Comparison of ENCODE assay signal across 8 cellular contexts in genomic region chr18:9474103-9474982, GRCh38. TPM values are rescaled to one million over a fixed set of nuclear protein-coding genes. Genes with fewer than 3 reads are reported as not detected.
A peak's percentile ranks its signal among the peaks of the same experiment; 100 is the strongest.
DNase-seq lines count a peak whose midpoint lies in the region; ATAC-seq and TF ChIP-seq lines count a peak whose summit lies in the region.

No MANE protein-coding gene starts in this region.

- TF ChIP-seq CTCF in AG04449 (IDR thresholded peaks at IDR 0.05; ENCODE audit: insufficient read depth, low read length, missing control alignments), result no peak

- H3K4me3 ChIP-seq in AG04449 (ENCODE audit: low read depth, low read length), result peak overlapping the region; percentile 90

- intact Hi-C loops in left colon (cut with DNase I, micrococcal nuclease), result no loop called here

- DNase-seq in AG04449 (ENCODE audit: low read depth, low spot score) (no peak), NCI-H82 (lab: John Stamatoyannopoulos, UW) (peak; percentile 90), left colon (peak; percentile 19 to 91), stromal cell of bone marrow (ENCODE audit: low read depth) (peak; percentile 59), ureter (ENCODE audit: low spot score) (no peak)
- no peak for DNase-seq in central memory CD8-positive, alpha-beta T cell (ENCODE audit: low spot score in 2 of 2)

- H3K4me1 Mint-ChIP-seq in central memory CD8-positive, alpha-beta T cell, result peaks cover 30% of the 10 kb centered on the region

- H3K4me3 Mint-ChIP-seq in central memory CD8-positive, alpha-beta T cell, result peak overlapping the region; percentile 97

- H3K27ac Mint-ChIP-seq in central memory CD8-positive, alpha-beta T cell (ENCODE audit: low read depth), result peak overlapping the region; percentile 94

- peaks cover 10% of the 10 kb centered on the region for H3K36me3 Mint-ChIP-seq in central memory CD8-positive, alpha-beta T cell (ENCODE audit: insufficient read depth)

- POLR2A ChIA-PET in AG04449 (lab: Yijun Ruan, JAX), result no interaction called here

- peaks cover 26% of the 10 kb centered on the region for H3K27me3 Mint-ChIP-seq in central memory CD8-positive, alpha-beta T cell

- no peaks in the 10 kb centered on the region for H3K9me3 Mint-ChIP-seq in central memory CD8-positive, alpha-beta T cell

- ATAC-seq in GM21576 (IDR thresholded peaks at IDR 0.05; ENCODE audit: unreplicated experiment), result peak; percentile 16
- no peak for ATAC-seq in central memory CD8-positive, alpha-beta T cell (replicated peaks; ENCODE audit: extremely low read depth, poor library complexity, severe bottlenecking)
- peak; percentile 80 for ATAC-seq in left colon
- no peak for ATAC-seq in HG02885 (IDR thresholded peaks at IDR 0.05; ENCODE audit: poor library complexity, unreplicated experiment)

- CTCF ChIA-PET in AG04449 (lab: Yijun Ruan, JAX), result interaction anchor here (0.6 to 1.4 kb wide), 3 partner anchors 41 to 138 kb away, joined by 3 read pairs; no protein-coding TSS in a partner anchor

RNA-seq across cellular contexts. Expression of gene RALBP1, which starts 1.0 kb away (rescaled TPM):
- total RNA-seq in left colon (10 to 100 TPM; 59.4 to 70.4 TPM), ureter (117 TPM)

Comparison
In these comparisons a context has a peak if more than half of its experiments do, and no peak if none do; other contexts are left out.
1. DNase-seq: peak in NCI-H82 (single experiment), left colon (2 of 2) and stromal cell of bone marrow (single experiment); none in AG04449 (single experiment), central memory CD8-positive, alpha-beta T cell (0 of 2) and ureter (single experiment).
2. ATAC-seq: peak in GM21576 (single experiment) and left colon (single experiment); none in central memory CD8-positive, alpha-beta T cell (single experiment) and HG02885 (single experiment).